In the genomic region with DNA sequence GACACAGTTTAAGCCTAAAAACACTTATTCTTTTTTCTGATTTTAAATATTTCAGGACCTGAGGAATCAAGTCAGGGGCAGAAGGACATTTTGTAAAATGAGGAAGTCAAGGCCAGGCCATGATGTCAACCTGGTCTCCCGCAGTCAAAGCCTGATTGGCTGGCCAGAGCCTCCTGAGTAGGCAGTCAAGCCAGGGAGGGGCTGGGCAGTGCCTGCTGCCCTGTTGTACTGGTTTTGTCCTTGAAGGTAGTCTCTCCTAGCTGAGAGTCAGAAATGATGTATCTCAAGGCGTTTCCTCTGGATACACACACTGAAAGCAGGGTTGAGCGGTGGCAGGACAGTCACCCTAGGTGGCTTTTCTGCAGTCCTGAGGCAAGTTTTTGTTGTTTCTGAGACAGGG, we compare ENCODE assay signal across 2 cellular contexts.
TF ChIP-seq lines count a peak whose summit lies in the region.

No MANE protein-coding gene starts in this region.

TF ChIP-seq in GM23338, 12 proteins besides CTCF, POLR2A, EP300 and RAD21:
- no peak for TF ChIP-seq NANOG (IDR thresholded peaks at IDR 0.05; ENCODE audit: borderline replicate concordance)
- TF ChIP-seq CREB1 (CRISPR knock-in tag; IDR thresholded peaks at IDR 0.05; ENCODE audit: low read depth): no peak
- no peak for TF ChIP-seq ZNF331 (CRISPR knock-in tag; IDR thresholded peaks at IDR 0.05; ENCODE audit: low read depth)
- TF ChIP-seq EZH2phosphoT487 (IDR thresholded peaks at IDR 0.05; ENCODE audit: unreplicated experiment): no peak
- TF ChIP-seq ZNF114 (CRISPR knock-in tag; IDR thresholded peaks at IDR 0.05): no peak
TF ChIP-seq in GM23338: peak in this region for 0.

TF ChIP-seq in H1, 55 proteins besides CTCF, POLR2A, EP300 and RAD21:
- TF ChIP-seq, protein P1, sequence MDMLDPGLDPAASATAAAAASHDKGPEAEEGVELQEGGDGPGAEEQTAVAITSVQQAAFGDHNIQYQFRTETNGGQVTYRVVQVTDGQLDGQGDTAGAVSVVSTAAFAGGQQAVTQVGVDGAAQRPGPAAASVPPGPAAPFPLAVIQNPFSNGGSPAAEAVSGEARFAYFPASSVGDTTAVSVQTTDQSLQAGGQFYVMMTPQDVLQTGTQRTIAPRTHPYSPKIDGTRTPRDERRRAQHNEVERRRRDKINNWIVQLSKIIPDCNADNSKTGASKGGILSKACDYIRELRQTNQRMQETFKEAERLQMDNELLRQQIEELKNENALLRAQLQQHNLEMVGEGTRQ (IDR thresholded peaks at IDR 0.05; ENCODE audit: low read length): no peak
- peak; percentile 25; the same call in 1 of the 2 replicates for TF ChIP-seq POLR2AphosphoS5 (IDR thresholded peaks at IDR 0.05; ENCODE audit: low read depth, low read length)
TF ChIP-seq in H1: peak in this region for 1.
